ENCODE assay signal across 8 cellular contexts in the genomic region with DNA sequence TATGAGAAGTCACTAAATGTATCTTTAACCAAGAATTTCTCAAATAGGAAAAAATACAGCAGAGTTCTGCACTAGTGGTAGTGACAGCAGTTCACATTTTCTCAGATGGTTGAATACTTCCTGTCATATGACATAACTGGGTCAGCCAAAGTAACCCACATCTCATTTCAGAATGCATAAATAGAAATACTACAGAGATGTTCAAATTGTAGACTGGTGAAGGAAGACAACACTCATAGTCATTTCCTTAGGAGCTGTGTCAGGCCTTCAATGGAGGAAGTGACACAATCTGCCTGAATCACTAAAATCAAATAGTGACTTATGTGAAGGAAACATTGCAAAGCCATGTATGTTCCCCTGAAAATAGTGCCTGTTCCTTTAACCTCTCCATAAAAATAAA. TPM values are rescaled to one million over a fixed set of nuclear protein-coding genes. Genes with fewer than 3 reads are reported as not detected.
A peak's percentile ranks its signal among the peaks of the same experiment; 100 is the strongest.
DNase-seq lines count a peak whose midpoint lies in the region; ATAC-seq and TF ChIP-seq lines count a peak whose summit lies in the region.

No MANE protein-coding gene starts in this region.

- peaks cover 23% of the 10 kb centered on the region for H3K4me1 Mint-ChIP-seq in activated CD8-positive, alpha-beta T cell treated with anti-CD3 and anti-CD28 coated beads for 36 hours (ENCODE audit: low read depth)

- no peak overlapping the region for H3K4me3 ChIP-seq in BE2C (ENCODE audit: low read depth, low read length)

- CTCF ChIA-PET in activated CD8-positive, alpha-beta T cell treated with anti-CD3 and anti-CD28 coated beads for 36 hours (lab: Charles Lee) = no interaction called here

- H3K9me3 ChIP-seq in BE2C = no peaks in the 10 kb centered on the region

- in situ Hi-C loops in G401 (cut with HindIII; ENCODE audit: low sequenced_read_pairs) = no loop called here

- TF ChIP-seq CTCF in activated CD8-positive, alpha-beta T cell treated with anti-CD3 and anti-CD28 coated beads for 36 hours (IDR thresholded peaks at IDR 0.05) = no peak
- TF ChIP-seq CTCF in BE2C (IDR thresholded peaks at IDR 0.05; ENCODE audit: low read depth, low read length) = no peak

- DNase-seq in G401 (ENCODE audit: low spot score) = peak; percentile 61
- peak; percentile 43 for DNase-seq in activated CD8-positive, alpha-beta T cell treated with anti-CD3 and anti-CD28 coated beads for 36 hours
- DNase-seq in hepatic stellate cell (ENCODE audit: low spot score) = peak; percentile 31
- DNase-seq in posterior cingulate gyrus = no peak
- DNase-seq in BE2C = no peak
- DNase-seq in effector CD8-positive, alpha-beta T cell (lab: John Stamatoyannopoulos, UW) = no peak

- no peaks in the 10 kb centered on the region for H3K9me3 Mint-ChIP-seq in activated CD8-positive, alpha-beta T cell treated with anti-CD3 and anti-CD28 coated beads for 36 hours

- H3K27ac Mint-ChIP-seq in activated CD8-positive, alpha-beta T cell treated with anti-CD3 and anti-CD28 coated beads for 36 hours = peak overlapping the region; percentile 61

- no peaks in the 10 kb centered on the region for H3K27me3 ChIP-seq in BE2C

- H3K4me1 ChIP-seq in BE2C = peaks cover 11% of the 10 kb centered on the region; the same call in 1 of the 2 replicates

- intact Hi-C loops in activated CD8-positive, alpha-beta T cell treated with anti-CD3 and anti-CD28 coated beads for 36 hours (cut with micrococcal nuclease) = loop anchor here (5.0 kb wide), 1 partner anchor 189 kb away; no protein-coding TSS in a partner anchor
- intact Hi-C loops in posterior cingulate gyrus (cut with DNase I) = no loop called here

- no peaks in the 10 kb centered on the region for H3K36me3 Mint-ChIP-seq in activated CD8-positive, alpha-beta T cell treated with anti-CD3 and anti-CD28 coated beads for 36 hours (ENCODE audit: low read depth)

- peak; percentile 81 for ATAC-seq in GM19467 (IDR thresholded peaks at IDR 0.05; ENCODE audit: unreplicated experiment)
- peak; percentile 91 for ATAC-seq in HG03571 (IDR thresholded peaks at IDR 0.05; ENCODE audit: unreplicated experiment)
- peak; percentile 97 for ATAC-seq in activated CD8-positive, alpha-beta T cell treated with anti-CD3 and anti-CD28 coated beads for 36 hours

- no peaks in the 10 kb centered on the region for H3K27me3 Mint-ChIP-seq in activated CD8-positive, alpha-beta T cell treated with anti-CD3 and anti-CD28 coated beads for 36 hours

- H3K4me3 Mint-ChIP-seq in activated CD8-positive, alpha-beta T cell treated with anti-CD3 and anti-CD28 coated beads for 36 hours = no peak overlapping the region

- POLR2A ChIA-PET in activated CD8-positive, alpha-beta T cell treated with anti-CD3 and anti-CD28 coated beads for 36 hours (lab: Charles Lee) = interaction anchor here (0.6 kb wide), 1 partner anchor 133 kb away, joined by 4 read pairs; no protein-coding TSS in a partner anchor

- peaks cover 40% of the 10 kb centered on the region for H3K36me3 ChIP-seq in BE2C

RNA-seq across cellular contexts. Expression of a gene that starts 32.4 kb away (rescaled TPM):
- total RNA-seq in G401 (2014; rRNA removed; shearing (Covaris generic)) = 310 and 400 TPM in 2 replicates
- total RNA-seq in activated CD8-positive, alpha-beta T cell treated with anti-CD3 and anti-CD28 coated beads for 36 hours = 1 to 10 TPM in 1 of 2 experiments, under 1 TPM in 1; 0.77 to 1.0 TPM
- polyA plus RNA-seq in BE2C (2012; ENCODE audit: insufficient read depth, insufficient read length, low read depth) = 165 TPM

Comparison
In these comparisons a context has a peak if more than half of its experiments do, and no peak if none do; other contexts are left out.
1. DNase-seq: peak in G401 (single experiment), activated CD8-positive, alpha-beta T cell treated with anti-CD3 and anti-CD28 coated beads for 36 hours (single experiment) and hepatic stellate cell (single experiment); none in posterior cingulate gyrus (0 of 10), BE2C (single experiment) and effector CD8-positive, alpha-beta T cell (single experiment).
2. RNA of a gene that starts 32.4 kb away (total RNA-seq): 310 to 400 TPM in G401; 0.77 to 1.0 TPM in activated CD8-positive, alpha-beta T cell treated with anti-CD3 and anti-CD28 coated beads for 36 hours; every median in the first group is over 100 times any median in the second.
3. Peak in every context shown above with its lines, with median percentiles within 50 percentile points of each other: ATAC-seq.